ENCODE assay signal across 17 cellular contexts in the genomic region with DNA sequence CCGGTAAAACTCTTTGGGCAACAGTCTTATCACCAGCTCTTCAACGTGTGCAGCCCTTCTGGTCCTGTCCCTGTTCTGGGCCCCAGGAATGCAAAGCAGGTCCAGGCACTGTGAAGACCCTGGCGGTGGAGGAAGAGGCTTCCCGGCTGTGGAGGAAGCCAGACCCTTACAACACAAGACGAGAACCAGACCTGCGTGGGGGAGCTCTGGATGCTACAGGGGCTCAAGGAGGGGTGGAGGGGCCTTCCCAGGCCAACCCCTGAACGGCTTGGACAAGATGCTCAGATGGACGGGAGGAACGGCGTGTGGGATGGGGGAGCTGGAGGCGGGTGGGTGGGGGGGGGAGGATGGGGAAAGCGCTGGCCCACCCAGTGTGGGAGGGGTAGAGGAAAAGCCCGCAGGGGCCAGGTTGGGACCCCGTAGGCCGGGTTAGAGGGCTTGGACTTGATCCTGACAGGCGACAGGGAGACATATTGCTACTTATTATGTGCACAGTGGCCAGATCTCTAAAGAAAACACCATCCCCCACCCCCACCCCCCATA. TPM values are rescaled to one million over a fixed set of nuclear protein-coding genes. Genes with fewer than 3 reads are reported as not detected.
DNase-seq lines count a peak whose midpoint lies in the region; ATAC-seq and TF ChIP-seq lines count a peak whose summit lies in the region.
"Had no signal": no experiment of that assay in that cellular context is flagged by ENCODE, and none has a peak within 500 bp of the region (broad histone marks: within the 10 kb centered on the region; RNA-seq: fewer than 3 reads in every experiment).

No MANE protein-coding gene starts in this region.

- H3K9me3 ChIP-seq in NT2/D1 (ENCODE audit: insufficient read depth, low read length) (no peaks in the 10 kb centered on the region), trophoblast cell (ENCODE audit: insufficient read depth, low read depth, low read length) (peaks cover 5% of the 10 kb centered on the region), testis (no peaks in the 10 kb centered on the region), ovary (no peaks in the 10 kb centered on the region)
- H3K9me3 ChIP-seq: spleen, thyroid gland had no signal

- H3K4me3 Mint-ChIP-seq in activated CD4-positive, alpha-beta T cell treated with anti-CD3 and anti-CD28 coated beads, Interleukin-2, amount 10 ng/mL, durations not matched to agents 7 days and 5 days: peak overlapping the region; percentile 30
- peak overlapping the region; percentile 54 for H3K4me3 Mint-ChIP-seq in endothelial cell (ENCODE audit: unreplicated experiment)
- H3K4me3 Mint-ChIP-seq: memory B cell had no signal

- no peak overlapping the region for H3K23ac ChIP-seq in trophoblast cell (ENCODE audit: low read length)

- no peak for ATAC-seq in HG02610 (IDR thresholded peaks at IDR 0.05; ENCODE audit: unreplicated experiment)

- no peaks in the 10 kb centered on the region for H3K79me2 ChIP-seq in trophoblast cell (ENCODE audit: control insufficient read depth, insufficient read depth, low read length, poor library complexity)

- H3K79me1 ChIP-seq in trophoblast cell (ENCODE audit: low read length): no peaks in the 10 kb centered on the region

- intact Hi-C loops in testis (cut with DNase I; ENCODE audit: low total_unique reads) (no loop called here), ovary (cut with DNase I) (loop anchor here in 1 of 4 donors (5.0 kb wide), 1 partner anchor 37 kb away; no protein-coding TSS in a partner anchor)

- POLR2A ChIA-PET in activated CD4-positive, alpha-beta T cell treated with anti-CD3 and anti-CD28 coated beads, Interleukin-2, amount 10 ng/mL, durations not matched to agents 7 days and 5 days (lab: Charles Lee): no interaction called here

- WGBS in trophoblast cell (ENCODE audit: extremely low coverage, insufficient coverage, insufficient read length): no CpG with 5 or more reads among the region's 16 CpGs
- WGBS in testis, 2 donors: 0 to 5% methylated on average over 16 of the region's 16 CpGs
- WGBS in ovary, 3 donors: 1 to 4% (median 1%) methylated on average over 16 of the region's 16 CpGs

- no peak for TF ChIP-seq EP300 in ovary (IDR thresholded peaks at IDR 0.05)

- H3K4me3 ChIP-seq in NT2/D1 (ENCODE audit: insufficient read length, low read depth) (peak overlapping the region; percentile 41), trophoblast cell (ENCODE audit: low read depth, low read length) (no peak overlapping the region), testis (peak overlapping the region in 1 of 2 donors; percentile 21), ovary (no peak overlapping the region)
- H3K4me3 ChIP-seq: thyroid gland had no signal

- TF ChIP-seq CTCF in endothelial cell (IDR thresholded peaks at IDR 0.05; ENCODE audit: unreplicated experiment): no peak
- TF ChIP-seq CTCF in testis (IDR thresholded peaks at IDR 0.05): no peak
- no peak for TF ChIP-seq CTCF in ovary (IDR thresholded peaks at IDR 0.05)

- no peak overlapping the region for H4K91ac ChIP-seq in trophoblast cell (ENCODE audit: low read depth, low read length)

- no peak for DNase-seq in activated CD4-positive, alpha-beta T cell treated with anti-CD3 and anti-CD28 coated beads, Interleukin-2, amount 10 ng/mL, durations not matched to agents 7 days and 5 days
- no peak for DNase-seq in activated CD4-positive, alpha-beta T cell treated with anti-CD3 and anti-CD28 coated beads for 4 hours
- DNase-seq in NT2/D1 (ENCODE audit: low read depth, low spot score) (no peak), endothelial cell (ENCODE audit: low spot score) (no peak), trophoblast cell (no peak), testis (no peak), ovary (no peak)
- DNase-seq: DMS 273 treated with DMSO at 0.1 percent for 48 hours, NCI-H1417 treated with DMSO at 0.1 percent for 48 hours, spleen, T1000, thyroid gland had no signal

- peaks cover 92% of the 10 kb centered on the region for H3K27me3 ChIP-seq in NT2/D1 (ENCODE audit: insufficient read depth, insufficient read length)
- H3K27me3 ChIP-seq in trophoblast cell (ENCODE audit: insufficient read depth, low read length): peaks cover 68% of the 10 kb centered on the region
- peaks cover 6% of the 10 kb centered on the region for H3K27me3 ChIP-seq in testis
- H3K27me3 ChIP-seq in ovary: peaks cover 2% of the 10 kb centered on the region

- no peak overlapping the region for H2BK120ac ChIP-seq in trophoblast cell (ENCODE audit: insufficient read depth, low read length, poor library complexity)

- no peak overlapping the region for H3K14ac ChIP-seq in trophoblast cell (ENCODE audit: low read length)

- no peaks in the 10 kb centered on the region for H3K9me3 Mint-ChIP-seq in activated CD4-positive, alpha-beta T cell treated with anti-CD3 and anti-CD28 coated beads, Interleukin-2, amount 10 ng/mL, durations not matched to agents 7 days and 5 days
- H3K9me3 Mint-ChIP-seq in endothelial cell (ENCODE audit: unreplicated experiment): no peaks in the 10 kb centered on the region
- H3K9me3 Mint-ChIP-seq: memory B cell had no signal

- H3K36me3 Mint-ChIP-seq in activated CD4-positive, alpha-beta T cell treated with anti-CD3 and anti-CD28 coated beads, Interleukin-2, amount 10 ng/mL, durations not matched to agents 7 days and 5 days (ENCODE audit: low read depth): peaks cover 12% of the 10 kb centered on the region
- H3K36me3 Mint-ChIP-seq in endothelial cell (ENCODE audit: low read depth, unreplicated experiment): peaks cover 5% of the 10 kb centered on the region
- H3K36me3 Mint-ChIP-seq: memory B cell had no signal

- TF ChIP-seq POLR2A in testis (IDR thresholded peaks at IDR 0.05): no peak
- TF ChIP-seq POLR2A in ovary (IDR thresholded peaks at IDR 0.05): no peak

- no peak overlapping the region for H4K12ac ChIP-seq in trophoblast cell (ENCODE audit: low read depth, low read length)

- H3K4me1 ChIP-seq in NT2/D1 (ENCODE audit: insufficient read depth, insufficient read length) (peaks cover 17% of the 10 kb centered on the region), trophoblast cell (ENCODE audit: control insufficient read depth in 1 of 2, insufficient read depth in 2 of 2, low read length in 2 of 2) (peaks cover 9 to 12% of the 10 kb centered on the region in 2 experiments), testis (peaks cover 21% of the 10 kb centered on the region), ovary (ENCODE audit: insufficient read depth) (no peaks in the 10 kb centered on the region)

- CTCF ChIA-PET in activated CD4-positive, alpha-beta T cell treated with anti-CD3 and anti-CD28 coated beads, Interleukin-2, amount 10 ng/mL, durations not matched to agents 7 days and 5 days (lab: Charles Lee): no interaction called here

- H2BK12ac ChIP-seq in trophoblast cell (ENCODE audit: low read length): no peak overlapping the region

- no peak overlapping the region for H3K27ac Mint-ChIP-seq in activated CD4-positive, alpha-beta T cell treated with anti-CD3 and anti-CD28 coated beads, Interleukin-2, amount 10 ng/mL, durations not matched to agents 7 days and 5 days
- no peak overlapping the region for H3K27ac Mint-ChIP-seq in endothelial cell (ENCODE audit: unreplicated experiment)
- H3K27ac Mint-ChIP-seq: memory B cell had no signal

- H3K18ac ChIP-seq in trophoblast cell (ENCODE audit: low read length): no peak overlapping the region

- H3K4me1 Mint-ChIP-seq in activated CD4-positive, alpha-beta T cell treated with anti-CD3 and anti-CD28 coated beads, Interleukin-2, amount 10 ng/mL, durations not matched to agents 7 days and 5 days: peaks cover 21% of the 10 kb centered on the region
- peaks cover 27% of the 10 kb centered on the region for H3K4me1 Mint-ChIP-seq in endothelial cell (ENCODE audit: unreplicated experiment)

- H2AFZ ChIP-seq in trophoblast cell (ENCODE audit: insufficient read depth, low read length, poor library complexity): no peak overlapping the region

- peak overlapping the region; percentile 54 for H3K9ac ChIP-seq in NT2/D1 (ENCODE audit: insufficient read length, low read depth)
- no peak overlapping the region for H3K9ac ChIP-seq in trophoblast cell (ENCODE audit: low read length)

- no peak overlapping the region for H2BK5ac ChIP-seq in trophoblast cell (ENCODE audit: low read depth, low read length, poor library complexity)

- no peak overlapping the region for H4K8ac ChIP-seq in trophoblast cell (ENCODE audit: low read depth, low read length)

- no peak overlapping the region for H3K4ac ChIP-seq in trophoblast cell (ENCODE audit: low read depth, low read length)

- H3K27ac ChIP-seq in trophoblast cell (ENCODE audit: low read depth, low read length): no peak overlapping the region
- H3K27ac ChIP-seq in testis: no peak overlapping the region
- no peak overlapping the region for H3K27ac ChIP-seq in ovary
- H3K27ac ChIP-seq: RWPE1, spleen, thyroid gland had no signal

- H2AK5ac ChIP-seq in trophoblast cell (ENCODE audit: low read length): no peak overlapping the region

- H3K27me3 Mint-ChIP-seq in activated CD4-positive, alpha-beta T cell treated with anti-CD3 and anti-CD28 coated beads, Interleukin-2, amount 10 ng/mL, durations not matched to agents 7 days and 5 days: peaks cover 90% of the 10 kb centered on the region
- peaks cover 22% of the 10 kb centered on the region for H3K27me3 Mint-ChIP-seq in endothelial cell (ENCODE audit: unreplicated experiment)

- peak overlapping the region; percentile 55 for H3K4me2 ChIP-seq in trophoblast cell (ENCODE audit: low read length)

- H3K36me3 ChIP-seq in NT2/D1 (ENCODE audit: insufficient read depth, insufficient read length, low read length): no peaks in the 10 kb centered on the region
- no peaks in the 10 kb centered on the region for H3K36me3 ChIP-seq in trophoblast cell (ENCODE audit: control insufficient read depth in 1 of 2, insufficient read depth in 2 of 2, low read length in 2 of 2)
- H3K36me3 ChIP-seq in testis (ENCODE audit: low read depth, missing control alignments): no peaks in the 10 kb centered on the region
- H3K36me3 ChIP-seq in ovary: no peaks in the 10 kb centered on the region
- H3K36me3 ChIP-seq: spleen, thyroid gland had no signal

RNA-seq across cellular contexts. Expression of a gene that starts 5.1 kb away (rescaled TPM):
- total RNA-seq in activated CD4-positive, alpha-beta T cell treated with anti-CD3 and anti-CD28 coated beads, Interleukin-2, amount 10 ng/mL, durations not matched to agents 7 days and 5 days: not detected
- total RNA-seq in endothelial cell (ENCODE audit: unreplicated experiment) (0.33 TPM), testis (not detected), ovary (not detected)
- 0.03 and 0.05 TPM in 2 replicates for polyA plus RNA-seq in trophoblast cell (2013)
- polyA plus RNA-seq in testis (ENCODE audit: insufficient read depth, low read depth, low replicate concordance) (not detected), ovary (not detected)
- total RNA-seq: A673, dermis microvascular lymphatic vessel endothelial cell had no signal

RNA-seq across cellular contexts. Expression of a gene that starts 49.3 kb away (rescaled TPM):
- not detected for total RNA-seq in activated CD4-positive, alpha-beta T cell treated with anti-CD3 and anti-CD28 coated beads, Interleukin-2, amount 10 ng/mL, durations not matched to agents 7 days and 5 days
- total RNA-seq in endothelial cell (ENCODE audit: unreplicated experiment) (0.67 TPM), testis (1 to 10 TPM; 4.3 to 5.1 TPM), ovary (not detected)
- 1.2 and 1.8 TPM in 2 replicates for polyA plus RNA-seq in trophoblast cell (2013)
- polyA plus RNA-seq in testis (ENCODE audit: insufficient read depth, low read depth, low replicate concordance) (3.9 TPM), ovary (not detected)
- total RNA-seq: A673, dermis microvascular lymphatic vessel endothelial cell, thyroid gland had no signal
